In the genomic region with DNA sequence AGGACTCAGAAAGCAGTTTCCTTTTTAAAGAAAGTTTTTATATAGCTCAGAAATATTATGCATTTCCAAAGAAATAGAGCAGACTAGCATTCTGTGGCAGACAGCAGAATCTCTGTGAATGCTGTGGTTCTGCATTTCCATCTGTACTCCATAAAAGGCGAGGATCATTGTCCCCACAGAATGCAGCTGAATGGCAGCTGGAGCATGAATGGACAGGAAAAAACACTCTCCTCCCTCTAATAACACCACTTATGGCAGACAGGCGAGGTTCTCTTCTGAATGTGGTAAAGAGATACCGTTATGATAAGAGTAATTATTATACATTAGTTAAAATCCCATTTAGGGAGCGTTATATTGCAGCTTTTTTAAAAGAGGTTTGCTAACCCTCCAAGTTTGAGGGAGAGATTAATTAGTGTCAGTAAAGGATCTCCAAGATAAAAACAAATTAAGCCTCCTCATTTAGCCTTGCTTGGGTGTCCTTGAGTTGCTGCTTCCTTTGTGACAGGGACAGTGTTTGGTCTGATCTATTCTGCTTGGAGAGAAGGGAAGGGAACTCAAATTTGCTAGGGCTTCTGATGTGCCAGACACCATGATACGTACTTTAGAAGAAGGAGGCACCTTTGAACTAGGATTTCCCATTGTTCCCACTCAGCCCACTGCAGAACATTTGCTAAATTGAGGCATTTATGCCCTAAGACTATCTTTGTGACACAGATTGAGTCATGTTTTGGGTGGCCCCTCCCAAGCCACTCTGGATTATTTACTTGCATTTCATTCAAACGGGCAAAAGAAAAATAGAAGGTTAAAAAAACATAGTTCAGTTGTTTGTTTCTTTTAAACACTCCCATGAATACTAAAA, we compare ENCODE assay signal across 11 cellular contexts.
A peak's percentile ranks its signal among the peaks of the same experiment; 100 is the strongest.
DNase-seq lines count a peak whose midpoint lies in the region; ATAC-seq, FAIRE-seq and TF ChIP-seq lines count a peak whose summit lies in the region.
"Had no signal": no experiment of that assay in that cellular context is flagged by ENCODE, and none has a peak within 500 bp of the region (broad histone marks: within the 10 kb centered on the region; RNA-seq: fewer than 3 reads in every experiment).

No MANE protein-coding gene starts in this region.

- H3K4me1 ChIP-seq in HEK293 (ENCODE audit: control insufficient read depth, insufficient read depth, low read length) (peaks cover 10% of the 10 kb centered on the region; the same call in 1 of the 2 replicates), osteoblast (ENCODE audit: insufficient read depth, low read length) (peaks cover 3% of the 10 kb centered on the region)
- H3K4me1 ChIP-seq: BLaER1 treated with 17β-estradiol and CSF1 and Interleukin-3, amounts not matched to agents 10 nM and 100 nM had no signal

- no peak for FAIRE-seq in GM12892 (lab: Jason Lieb, UNC)

- H3K36me3 ChIP-seq in HEK293 (ENCODE audit: control insufficient read depth in 2 of 2, insufficient read depth in 1 of 2, low read length in 2 of 2) (no peaks in the 10 kb centered on the region), osteoblast (ENCODE audit: insufficient read depth, low read length) (no peaks in the 10 kb centered on the region)
- H3K36me3 ChIP-seq: BLaER1 treated with 17β-estradiol and CSF1 and Interleukin-3, amounts not matched to agents 10 nM and 100 nM had no signal

- no peak overlapping the region for H3K4me3 Mint-ChIP-seq in activated T-helper 1 cell treated with anti-CD3 and anti-CD28 coated beads, Interleukin-12 subunit alpha, Interleukin-12 subunit beta, Interleukin-2, Interleukin-4 antibody, amounts not matched to agents 30 ng/mL and 10 ng/mL and 1 ng/mL, durations not matched to agents 14 hours and 24 hours and 36 hours
- H3K4me3 Mint-ChIP-seq: effector memory CD8-positive, alpha-beta T cell had no signal

- ATAC-seq in GM21447 (IDR thresholded peaks at IDR 0.05; ENCODE audit: unreplicated experiment) = no peak
- ATAC-seq: effector memory CD8-positive, alpha-beta T cell had no signal

- no peak for TF ChIP-seq POLR2A in GM12892 (IDR thresholded peaks at IDR 0.05; ENCODE audit: low read depth, low read length)

- no peak overlapping the region for H3K4me2 ChIP-seq in osteoblast (ENCODE audit: insufficient read depth, low read length)
- H3K4me2 ChIP-seq: BLaER1 treated with 17β-estradiol and CSF1 and Interleukin-3, amounts not matched to agents 10 nM and 100 nM had no signal

- H3K27ac ChIP-seq in HEK293 (ENCODE audit: extremely low read depth, low read depth, low read length) (no peak overlapping the region), osteoblast (ENCODE audit: low read depth, low read length) (no peak overlapping the region)
- H3K27ac ChIP-seq: BLaER1 treated with 17β-estradiol and CSF1 and Interleukin-3, amounts not matched to agents 10 nM and 100 nM had no signal

- no peaks in the 10 kb centered on the region for H3K9me3 Mint-ChIP-seq in activated T-helper 1 cell treated with anti-CD3 and anti-CD28 coated beads, Interleukin-12 subunit alpha, Interleukin-12 subunit beta, Interleukin-2, Interleukin-4 antibody, amounts not matched to agents 30 ng/mL and 10 ng/mL and 1 ng/mL, durations not matched to agents 14 hours and 24 hours and 36 hours
- H3K9me3 Mint-ChIP-seq: effector memory CD8-positive, alpha-beta T cell had no signal

- CTCF ChIA-PET in HEK293 (lab: Yijun Ruan, JAX) = interaction anchor here (0.6 to 0.7 kb wide), 2 partner anchors 32 to 100 kb away, joined by 3 to 4 read pairs; no protein-coding TSS in a partner anchor

- no peaks in the 10 kb centered on the region for H3K27me3 ChIP-seq in osteoblast (ENCODE audit: insufficient read depth, low read length)
- H3K27me3 ChIP-seq: BLaER1 treated with 17β-estradiol and CSF1 and Interleukin-3, amounts not matched to agents 10 nM and 100 nM had no signal

- H3K9me3 ChIP-seq in HEK293 (ENCODE audit: control insufficient read depth, insufficient read depth, low read depth, low read length) (no peaks in the 10 kb centered on the region), osteoblast (ENCODE audit: low read depth, low read length) (no peaks in the 10 kb centered on the region)
- H3K9me3 ChIP-seq: BLaER1 treated with 17β-estradiol and CSF1 and Interleukin-3, amounts not matched to agents 10 nM and 100 nM had no signal

- H3K27ac Mint-ChIP-seq in activated T-helper 1 cell treated with anti-CD3 and anti-CD28 coated beads, Interleukin-12 subunit alpha, Interleukin-12 subunit beta, Interleukin-2, Interleukin-4 antibody, amounts not matched to agents 30 ng/mL and 10 ng/mL and 1 ng/mL, durations not matched to agents 14 hours and 24 hours and 36 hours = no peak overlapping the region
- H3K27ac Mint-ChIP-seq: effector memory CD8-positive, alpha-beta T cell had no signal

- H3K27me3 Mint-ChIP-seq in activated T-helper 1 cell treated with anti-CD3 and anti-CD28 coated beads, Interleukin-12 subunit alpha, Interleukin-12 subunit beta, Interleukin-2, Interleukin-4 antibody, amounts not matched to agents 30 ng/mL and 10 ng/mL and 1 ng/mL, durations not matched to agents 14 hours and 24 hours and 36 hours (ENCODE audit: insufficient read depth) = no peaks in the 10 kb centered on the region
- H3K27me3 Mint-ChIP-seq: effector memory CD8-positive, alpha-beta T cell had no signal

- no peaks in the 10 kb centered on the region for H3K36me3 Mint-ChIP-seq in activated T-helper 1 cell treated with anti-CD3 and anti-CD28 coated beads, Interleukin-12 subunit alpha, Interleukin-12 subunit beta, Interleukin-2, Interleukin-4 antibody, amounts not matched to agents 30 ng/mL and 10 ng/mL and 1 ng/mL, durations not matched to agents 14 hours and 24 hours and 36 hours (ENCODE audit: low read depth)

- POLR2A ChIA-PET in HEK293 (lab: Yijun Ruan, JAX) = interaction anchor here (0.8 kb wide), 1 partner anchor 82 kb away, joined by 3 read pairs; the partner anchor contains the start of gene WLS

- intact Hi-C loops in activated T-helper 1 cell treated with anti-CD3 and anti-CD28 coated beads, Interleukin-12 subunit alpha, Interleukin-12 subunit beta, Interleukin-2, Interleukin-4 antibody, amounts not matched to agents 30 ng/mL and 10 ng/mL and 1 ng/mL, durations not matched to agents 14 hours and 24 hours and 36 hours (cut with micrococcal nuclease) = no loop called here

- H3K4me3 ChIP-seq in HEK293 (ENCODE audit: low read depth, low read length) = no peak overlapping the region
- H3K4me3 ChIP-seq in osteoblast (ENCODE audit: insufficient read depth, low read length) = no peak overlapping the region
- H3K4me3 ChIP-seq: BLaER1 treated with 17β-estradiol and CSF1 and Interleukin-3, amounts not matched to agents 10 nM and 100 nM had no signal

- no peaks in the 10 kb centered on the region for H3K4me1 Mint-ChIP-seq in activated T-helper 1 cell treated with anti-CD3 and anti-CD28 coated beads, Interleukin-12 subunit alpha, Interleukin-12 subunit beta, Interleukin-2, Interleukin-4 antibody, amounts not matched to agents 30 ng/mL and 10 ng/mL and 1 ng/mL, durations not matched to agents 14 hours and 24 hours and 36 hours (ENCODE audit: low read depth)

- TF ChIP-seq CTCF in HEK293 (tag by site-specific recombination; IDR thresholded peaks at IDR 0.05) = no peak
- TF ChIP-seq CTCF in osteoblast (IDR thresholded peaks at IDR 0.05; ENCODE audit: extremely low read depth, low read depth, low read length) = no peak

- no peaks in the 10 kb centered on the region for H4K20me1 ChIP-seq in osteoblast (ENCODE audit: insufficient read depth, low read length)
- H4K20me1 ChIP-seq: BLaER1 treated with 17β-estradiol and CSF1 and Interleukin-3, amounts not matched to agents 10 nM and 100 nM had no signal

- peak; percentile 49 for DNase-seq in NCI-H2196 treated with DMSO at 0.1 percent for 48 hours (lab: John Stamatoyannopoulos, UW; ENCODE audit: unreplicated experiment)
- peak; percentile 29 for DNase-seq in dedifferentiated amniotic fluid mesenchymal stem cell (ENCODE audit: extremely low spot score)
- peak; percentile 83 for DNase-seq in osteoblast (ENCODE audit: insufficient read length, low spot score, missing footprints)
- DNase-seq in GM12892 (ENCODE audit: insufficient read length) = no peak
- DNase-seq in globus pallidus (ENCODE audit: low spot score) = no peak
- DNase-seq in activated T-helper 1 cell treated with anti-CD3 and anti-CD28 coated beads, Interleukin-12 subunit alpha, Interleukin-12 subunit beta, Interleukin-2, Interleukin-4 antibody, amounts not matched to agents 30 ng/mL and 10 ng/mL and 1 ng/mL, durations not matched to agents 14 hours and 24 hours and 36 hours (ENCODE audit: low spot score) = no peak
- DNase-seq: effector memory CD8-positive, alpha-beta T cell; NK-92 treated with Interleukin-12 subunit alpha and Interleukin-12 subunit beta, amount 100 ng/mL, for 24 hours had no signal

- H2AFZ ChIP-seq in osteoblast (ENCODE audit: low read length) = peak overlapping the region; percentile 25

- H3K79me2 ChIP-seq in osteoblast (ENCODE audit: insufficient read depth, low read length) = no peaks in the 10 kb centered on the region

TF ChIP-seq in HEK293, 187 proteins besides CTCF, POLR2A, EP300 and RAD21 (continues in another document):
- no peak for TF ChIP-seq ZNF624 (tag by site-specific recombination; IDR thresholded peaks at IDR 0.05)
- TF ChIP-seq ZNF596 (tag by site-specific recombination; IDR thresholded peaks at IDR 0.05) = peak; percentile 36; the same call in 1 of the 2 replicates
- no peak for TF ChIP-seq ZNF768 (tag by site-specific recombination; IDR thresholded peaks at IDR 0.05)
- no peak for TF ChIP-seq ZBTB11 (tag by site-specific recombination; conservative IDR thresholded peaks at IDR 0.05; ENCODE audit: low read depth)

Comparison
In these comparisons a context has a peak if more than half of its experiments do, and no peak if none do; other contexts are left out.
1. DNase-seq: peak in NCI-H2196 treated with DMSO at 0.1 percent for 48 hours (single experiment), dedifferentiated amniotic fluid mesenchymal stem cell (single experiment) and osteoblast (single experiment); none in GM12892 (single experiment), globus pallidus (single experiment) and activated T-helper 1 cell treated with anti-CD3 and anti-CD28 coated beads, Interleukin-12 subunit alpha, Interleukin-12 subunit beta, Interleukin-2, Interleukin-4 antibody, amounts not matched to agents 30 ng/mL and 10 ng/mL and 1 ng/mL, durations not matched to agents 14 hours and 24 hours and 36 hours (single experiment).